10 cellular contexts compared by ENCODE assay signal in the genomic region with DNA sequence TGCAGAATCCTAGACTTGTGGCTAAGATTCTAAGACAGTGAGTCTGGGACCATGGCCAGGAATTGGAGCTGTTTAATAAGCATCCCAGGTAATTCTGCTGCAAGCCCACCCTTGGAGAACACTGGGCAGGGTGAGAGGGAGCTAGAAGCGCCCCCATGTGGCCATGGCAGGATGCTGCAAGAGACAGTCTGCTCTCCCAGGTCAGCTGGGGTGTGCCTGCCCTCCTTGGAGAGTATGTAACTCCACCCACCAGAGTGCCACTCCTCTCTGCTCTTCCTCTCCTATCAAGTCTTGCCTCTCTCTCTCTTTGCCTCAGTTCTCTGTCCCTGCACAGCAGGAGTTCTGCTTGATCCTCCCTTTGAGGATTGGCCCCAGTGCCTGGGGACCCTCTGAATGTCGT. TPM values are rescaled to one million over a fixed set of nuclear protein-coding genes. Genes with fewer than 3 reads are reported as not detected.
DNase-seq lines count a peak whose midpoint lies in the region; ATAC-seq, FAIRE-seq and TF ChIP-seq lines count a peak whose summit lies in the region.
"Had no signal": no experiment of that assay in that cellular context is flagged by ENCODE, and none has a peak within 500 bp of the region (broad histone marks: within the 10 kb centered on the region; RNA-seq: fewer than 3 reads in every experiment).

No MANE protein-coding gene starts in this region.

- peak; percentile 82 for ATAC-seq in activated CD8-positive, alpha-beta T cell treated with anti-CD3 and anti-CD28 coated beads for 36 hours
- ATAC-seq in HepG2 = peak; percentile 76
- ATAC-seq in HG03520 (IDR thresholded peaks at IDR 0.05; ENCODE audit: unreplicated experiment) = no peak

- TF ChIP-seq CTCF in activated CD8-positive, alpha-beta T cell treated with anti-CD3 and anti-CD28 coated beads for 36 hours (IDR thresholded peaks at IDR 0.05) = peak; percentile 64
- peak; percentile 60 for TF ChIP-seq CTCF in HepG2 (CRISPR knock-in tag; IDR thresholded peaks at IDR 0.05)

- H3K79me2 ChIP-seq in HepG2 (ENCODE audit: insufficient read depth, low read length) = no peaks in the 10 kb centered on the region

- H3K36me3 ChIP-seq in HepG2 (replicated peaks in 1 of 2; ENCODE audit: control insufficient read depth in 1 of 2, insufficient read depth in 2 of 2, low read length in 2 of 2) = no peaks in the 10 kb centered on the region
- H3K36me3 ChIP-seq: pancreas had no signal

- H3K9ac ChIP-seq in HepG2 (ENCODE audit: insufficient read depth, low read depth, low read length) = no peak overlapping the region

- no peaks in the 10 kb centered on the region for H3K9me3 ChIP-seq in HepG2 (ENCODE audit: low read length)
- H3K9me3 ChIP-seq: pancreas had no signal

- H3K36me3 Mint-ChIP-seq in activated CD8-positive, alpha-beta T cell treated with anti-CD3 and anti-CD28 coated beads for 36 hours (ENCODE audit: low read depth) = no peaks in the 10 kb centered on the region
- H3K36me3 Mint-ChIP-seq: activated naive CD8-positive, alpha-beta T cell had no signal

- H3K27me3 ChIP-seq in HepG2 (ENCODE audit: control insufficient read depth in 1 of 2, insufficient read depth in 2 of 2, low read length in 2 of 2) = no peaks in the 10 kb centered on the region; a peak in 1 of 5 replicates
- H3K27me3 ChIP-seq: pancreas had no signal

- peaks cover 4% of the 10 kb centered on the region for H3K27me3 Mint-ChIP-seq in activated CD8-positive, alpha-beta T cell treated with anti-CD3 and anti-CD28 coated beads for 36 hours

- intact Hi-C loops in activated CD8-positive, alpha-beta T cell treated with anti-CD3 and anti-CD28 coated beads for 36 hours (cut with micrococcal nuclease) = no loop called here
- intact Hi-C loops in HepG2 (cut with micrococcal nuclease; ENCODE audit: unreplicated experiment) = no loop called here

- no peaks in the 10 kb centered on the region for H3K9me3 Mint-ChIP-seq in activated CD8-positive, alpha-beta T cell treated with anti-CD3 and anti-CD28 coated beads for 36 hours

- no peak for TF ChIP-seq POLR2A in HepG2 (IDR thresholded peaks at IDR 0.05; ENCODE audit: insufficient read depth in 1 of 2, low read depth in 2 of 2, low read length in 2 of 2)

- in situ Hi-C loops in HepG2 (cut with HindIII; ENCODE audit: extremely low pct_ligation_motif_present, low pct_unique_long_range_greater_than_20kb) = no loop called here

- DNase-seq in Daoy (ENCODE audit: low read depth) = peak; percentile 58
- peak; percentile 38 for DNase-seq in HK-2 (ENCODE audit: unreplicated experiment)
- peak; percentile 39 for DNase-seq in activated CD8-positive, alpha-beta T cell treated with anti-CD3 and anti-CD28 coated beads for 36 hours
- peak; percentile 6 for DNase-seq in HepG2 (ENCODE audit: low spot score)
- DNase-seq in NK-92 (lab: John Stamatoyannopoulos, UW; ENCODE audit: unreplicated experiment) = no peak
- DNase-seq in SHP77 (lab: John Stamatoyannopoulos, UW) = no peak
- no peak for DNase-seq in activated naive CD4-positive, alpha-beta T cell (lab: John Stamatoyannopoulos, UW)
- DNase-seq: pancreas had no signal

- FAIRE-seq in HepG2 (lab: Jason Lieb, UNC) = no peak
- FAIRE-seq: pancreas had no signal

- no peak for TF ChIP-seq EP300 in HepG2 (IDR thresholded peaks at IDR 0.05; ENCODE audit: low read depth in 2 of 2, low read length in 2 of 2)
- TF ChIP-seq EP300 in HepG2 (CRISPR knock-in tag; IDR thresholded peaks at IDR 0.05; ENCODE audit: borderline replicate concordance) = no peak

- H3K4me1 Mint-ChIP-seq in activated CD8-positive, alpha-beta T cell treated with anti-CD3 and anti-CD28 coated beads for 36 hours (ENCODE audit: low read depth) = no peaks in the 10 kb centered on the region

- TF ChIP-seq RAD21 in HepG2 (CRISPR knock-in tag; IDR thresholded peaks at IDR 0.05) = no peak

- CTCF ChIA-PET in activated CD8-positive, alpha-beta T cell treated with anti-CD3 and anti-CD28 coated beads for 36 hours (lab: Charles Lee) = interaction anchor here (1.0 to 1.4 kb wide), 3 partner anchors 12 to 162 kb away, joined by 3 read pairs; no protein-coding TSS in a partner anchor
- CTCF ChIA-PET in HepG2 (lab: Yijun Ruan, JAX; ENCODE audit: low intra/inter-chr PET ratio, low total read pairs) = no interaction called here

- no TSS peak for BruUV-seq in HepG2 (replicated peaks; lab: Mats Ljungman, UMichigan)

- POLR2A ChIA-PET in activated CD8-positive, alpha-beta T cell treated with anti-CD3 and anti-CD28 coated beads for 36 hours (lab: Charles Lee) = no interaction called here
- POLR2A ChIA-PET in HepG2 (lab: Yijun Ruan, JAX) = no interaction called here

- H3K27ac Mint-ChIP-seq in activated CD8-positive, alpha-beta T cell treated with anti-CD3 and anti-CD28 coated beads for 36 hours = no peak overlapping the region
- H3K27ac Mint-ChIP-seq: activated naive CD8-positive, alpha-beta T cell had no signal

- no peaks in the 10 kb centered on the region for H3K4me1 ChIP-seq in HepG2 (ENCODE audit: insufficient read depth, low read length)
- H3K4me1 ChIP-seq: pancreas had no signal

- H3K4me3 ChIP-seq in HepG2 (replicated peaks in 1 of 3; ENCODE audit: insufficient read depth in 1 of 3, low read depth in 2 of 3, low read length in 3 of 3) = no peak overlapping the region
- H3K4me3 ChIP-seq: pancreas had no signal

- H3K4me2 ChIP-seq in HepG2 (ENCODE audit: low read depth, low read length) = no peak overlapping the region

- no peak overlapping the region for H3K27ac ChIP-seq in HepG2 (ENCODE audit: extremely low read length, insufficient read depth, low read length)
- H3K27ac ChIP-seq: pancreas had no signal

- WGBS in HepG2 (ENCODE audit: low lambda C conversion rate) = 0% methylated on average over 1 of the region's 2 CpGs

- H4K20me1 ChIP-seq in HepG2 (ENCODE audit: insufficient read depth, low read length) = no peaks in the 10 kb centered on the region

- no peak overlapping the region for H3K4me3 Mint-ChIP-seq in activated CD8-positive, alpha-beta T cell treated with anti-CD3 and anti-CD28 coated beads for 36 hours
- H3K4me3 Mint-ChIP-seq: activated naive CD8-positive, alpha-beta T cell had no signal

- H2AFZ ChIP-seq in HepG2 (ENCODE audit: low read length) = no peak overlapping the region

TF ChIP-seq in HepG2, 621 proteins besides CTCF, POLR2A, EP300 and RAD21 (continues in another document):
- TF ChIP-seq ZBTB10 (CRISPR knock-in tag; IDR thresholded peaks at IDR 0.05; ENCODE audit: borderline replicate concordance) (no peak), ISX (CRISPR knock-in tag; conservative IDR thresholded peaks at IDR 0.05) (no peak), NFIB (CRISPR knock-in tag; IDR thresholded peaks at IDR 0.05; ENCODE audit: borderline replicate concordance) (no peak), ETV5 (CRISPR knock-in tag; IDR thresholded peaks at IDR 0.05; ENCODE audit: borderline replicate concordance) (no peak), BRD4 (CRISPR knock-in tag; IDR thresholded peaks at IDR 0.05) (no peak), ZNF605 (CRISPR knock-in tag; IDR thresholded peaks at IDR 0.05) (no peak), ARHGAP35 (CRISPR knock-in tag; IDR thresholded peaks at IDR 0.05; ENCODE audit: borderline replicate concordance) (no peak)

RNA-seq across cellular contexts. Expression of gene RCVRN, which starts 14.9 kb away (rescaled TPM):
- not detected in 2 replicates for total RNA-seq in Daoy (2014; rRNA removed; shearing (Covaris generic))
- not detected for total RNA-seq in activated CD8-positive, alpha-beta T cell treated with anti-CD3 and anti-CD28 coated beads for 36 hours
- not detected in 2 replicates for total RNA-seq in HepG2 (2016; rRNA removed; fragmentation: Illumina TruSeq; extraction: Trizol)
- total RNA-seq in HepG2 (2016; cell fraction: cytosol; rRNA removed; fragmentation: Illumina TruSeq; extraction: Trizol; ENCODE audit: low read depth) = not detected in 2 replicates
- not detected in 2 replicates for total RNA-seq in HepG2 (2016; cell fraction: insoluble cytoplasmic fraction; rRNA removed; fragmentation: Illumina TruSeq; extraction: Trizol)
- not detected in 2 replicates for total RNA-seq in HepG2 (2016; cell fraction: membrane; rRNA removed; fragmentation: Illumina TruSeq; extraction: Trizol)
- total RNA-seq in HepG2 (2016; cell fraction: nucleus; rRNA removed; fragmentation: Illumina TruSeq; extraction: Trizol) = not detected in 2 replicates
- not detected in 2 replicates for polyA plus RNA-seq in HepG2 (2011; rRNA removed)
- polyA plus RNA-seq in HepG2 (2011; cell fraction: cytosol; rRNA removed) = not detected in 2 replicates
- not detected in 2 replicates for polyA plus RNA-seq in HepG2 (2011; cell fraction: nucleus; rRNA removed)
- not detected in 2 replicates for polyA plus RNA-seq in HepG2 (2012)
- polyA plus RNA-seq in HepG2 (2016; cell fraction: cytosol; fragmentation: Illumina TruSeq; extraction: Trizol; ENCODE audit: low read depth) = not detected in 2 replicates
- not detected in 2 replicates for polyA plus RNA-seq in HepG2 (2016; cell fraction: insoluble cytoplasmic fraction; fragmentation: Illumina TruSeq; extraction: Trizol; ENCODE audit: low read depth)
- not detected in 2 replicates for polyA plus RNA-seq in HepG2 (2016; cell fraction: membrane; fragmentation: Illumina TruSeq; extraction: Trizol; ENCODE audit: low read depth)
- not detected in 2 replicates for polyA plus RNA-seq in HepG2 (2016; cell fraction: nucleus; fragmentation: Illumina TruSeq; extraction: Trizol; ENCODE audit: insufficient read depth, low read depth)
- polyA minus RNA-seq in HepG2 (2011; rRNA and poly(A)+ RNA removed; ENCODE audit: low replicate concordance) = 0.12 TPM in 1 of 2 replicates, not detected in the other
- polyA minus RNA-seq in HepG2 (2011; cell fraction: cytosol; rRNA and poly(A)+ RNA removed) = not detected in 2 replicates
- polyA minus RNA-seq in HepG2 (2011; cell fraction: nucleus; rRNA and poly(A)+ RNA removed) = not detected in 2 replicates
- total RNA-seq: pancreas had no signal

Comparison
In these comparisons a context has a peak if more than half of its experiments do, and no peak if none do; other contexts are left out.
1. DNase-seq: peak in Daoy (single experiment), HK-2 (single experiment), activated CD8-positive, alpha-beta T cell treated with anti-CD3 and anti-CD28 coated beads for 36 hours (single experiment) and HepG2 (single experiment); none in NK-92 (single experiment), SHP77 (0 of 2) and activated naive CD4-positive, alpha-beta T cell (0 of 4).